8 cellular contexts compared by ENCODE assay signal in the genomic region with DNA sequence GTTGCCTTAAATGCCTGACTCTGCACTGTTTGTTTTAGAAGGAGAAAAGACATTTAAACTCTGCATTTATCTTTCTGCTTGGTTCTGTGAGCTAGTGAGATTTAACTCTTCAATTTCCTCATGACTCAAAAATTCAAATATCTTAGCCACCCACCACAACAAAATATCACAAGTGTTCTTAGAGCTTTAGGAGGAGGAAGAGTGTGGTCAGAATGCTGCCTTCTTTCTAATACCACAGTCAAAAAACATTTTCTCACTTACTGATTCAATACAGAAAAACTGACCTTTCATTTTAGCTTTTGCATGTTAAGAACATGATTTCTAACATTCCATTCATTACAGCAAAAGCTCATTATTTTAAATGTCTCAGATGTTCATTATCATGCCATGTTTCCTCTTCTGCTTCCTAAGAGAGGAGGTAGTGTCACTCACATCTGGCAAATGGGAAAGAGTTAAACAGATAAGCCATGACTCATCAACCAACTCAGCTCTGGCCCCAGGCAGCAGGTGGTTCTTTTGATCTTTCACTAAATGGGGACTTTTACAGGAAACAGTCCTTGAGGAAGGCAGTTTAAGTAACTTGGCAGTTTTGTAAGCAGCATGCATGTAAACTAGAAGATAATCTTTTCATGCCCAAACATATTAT. TPM values are rescaled to one million over a fixed set of nuclear protein-coding genes. Genes with fewer than 3 reads are reported as not detected.
DNase-seq lines count a peak whose midpoint lies in the region; ATAC-seq and TF ChIP-seq lines count a peak whose summit lies in the region.

No MANE protein-coding gene starts in this region.

- no peak overlapping the region for H3K4me3 ChIP-seq in spleen

- TF ChIP-seq POLR2A in spleen (IDR thresholded peaks at IDR 0.05): no peak

- H3K9me3 Mint-ChIP-seq in activated T-helper 17 cell treated with anti-CD3 and anti-CD28 coated beads, Interleukin-2, amount 50 U/mL, for 72 hours: peaks cover 8% of the 10 kb centered on the region
- H3K9me3 Mint-ChIP-seq in natural killer cell: peaks cover 4 to 5% of the 10 kb centered on the region in 2 donors

- H3K36me3 Mint-ChIP-seq in activated T-helper 17 cell treated with anti-CD3 and anti-CD28 coated beads, Interleukin-2, amount 50 U/mL, for 72 hours (ENCODE audit: low read depth): no peaks in the 10 kb centered on the region
- H3K36me3 Mint-ChIP-seq in natural killer cell: peaks cover 9% of the 10 kb centered on the region

- peak; percentile 71 for ATAC-seq in GM21526 (IDR thresholded peaks at IDR 0.05; ENCODE audit: low FRiP score, unreplicated experiment)
- ATAC-seq in HG03521 (IDR thresholded peaks at IDR 0.05; ENCODE audit: unreplicated experiment): peak; percentile 73
- ATAC-seq in activated T-helper 17 cell treated with anti-CD3 and anti-CD28 coated beads, Interleukin-2, amount 50 U/mL, for 72 hours (replicated peaks): peak; percentile 89
- ATAC-seq in natural killer cell: no peak

- H3K4me1 Mint-ChIP-seq in activated T-helper 17 cell treated with anti-CD3 and anti-CD28 coated beads, Interleukin-2, amount 50 U/mL, for 72 hours: peaks cover 11% of the 10 kb centered on the region
- peaks cover 9 to 10% of the 10 kb centered on the region in 2 donors for H3K4me1 Mint-ChIP-seq in natural killer cell

- H3K4me3 Mint-ChIP-seq in activated T-helper 17 cell treated with anti-CD3 and anti-CD28 coated beads, Interleukin-2, amount 50 U/mL, for 72 hours: peak overlapping the region; percentile 11
- H3K4me3 Mint-ChIP-seq in natural killer cell: no peak overlapping the region

- peaks cover 0 to 19% (median 16%) of the 10 kb centered on the region in 8 donors for H3K9me3 ChIP-seq in spleen

- H3K36me3 ChIP-seq in spleen: no peaks in the 10 kb centered on the region

- intact Hi-C loops in natural killer cell (cut with micrococcal nuclease): no loop called here
- intact Hi-C loops in spleen (cut with DNase I; ENCODE audit: low total_unique reads): no loop called here

- peak overlapping the region; percentile 72 for H3K27ac Mint-ChIP-seq in activated T-helper 17 cell treated with anti-CD3 and anti-CD28 coated beads, Interleukin-2, amount 50 U/mL, for 72 hours
- peak overlapping the region; percentile 5 to 13 for H3K27ac Mint-ChIP-seq in natural killer cell

- no peaks in the 10 kb centered on the region for H3K27me3 Mint-ChIP-seq in activated T-helper 17 cell treated with anti-CD3 and anti-CD28 coated beads, Interleukin-2, amount 50 U/mL, for 72 hours
- H3K27me3 Mint-ChIP-seq in natural killer cell (ENCODE audit: low read depth in 2 of 2): peaks cover 0 to 8% of the 10 kb centered on the region in 2 donors

- H3K4me1 ChIP-seq in spleen: peaks cover 0 to 18% (median 5%) of the 10 kb centered on the region in 6 donors

- no peak overlapping the region for H3K27ac ChIP-seq in spleen

- no peaks in the 10 kb centered on the region for H3K27me3 ChIP-seq in spleen (replicated peaks in 1 of 7)

- TF ChIP-seq CTCF in natural killer cell (IDR thresholded peaks at IDR 0.05) (no peak), spleen (IDR thresholded peaks at IDR 0.05 in 8 of 11, conservative IDR thresholded peaks at IDR 0.05 in 3 of 11) (no peak)

- DNase-seq in NCI-H2107 treated with DMSO at 0.1 percent for 48 hours (lab: John Stamatoyannopoulos, UW; ENCODE audit: unreplicated experiment) (peak; percentile 19), NCI-H2107 (lab: John Stamatoyannopoulos, UW) (no peak), natural killer cell (no peak), spleen (no peak), NOMO-1 treated with DMSO at 0.1 percent for 48 hours (lab: John Stamatoyannopoulos, UW; ENCODE audit: unreplicated experiment) (no peak)

RNA-seq across cellular contexts. Expression of a gene that starts 56.4 kb away (rescaled TPM):
- total RNA-seq in activated T-helper 17 cell treated with anti-CD3 and anti-CD28 coated beads, Interleukin-2, amount 50 U/mL, for 72 hours: not detected
- total RNA-seq in natural killer cell (not detected), spleen (not detected)
- polyA plus RNA-seq in spleen: not detected

RNA-seq across cellular contexts. Expression of a gene that starts 57.6 kb away (rescaled TPM):
- not detected for total RNA-seq in activated T-helper 17 cell treated with anti-CD3 and anti-CD28 coated beads, Interleukin-2, amount 50 U/mL, for 72 hours
- total RNA-seq in natural killer cell (not detected), spleen (not detected)
- not detected for polyA plus RNA-seq in spleen

Comparison
In these comparisons a context has a peak if more than half of its experiments do, and no peak if none do; other contexts are left out.
1. ATAC-seq: peak in GM21526 (single experiment), HG03521 (single experiment) and activated T-helper 17 cell treated with anti-CD3 and anti-CD28 coated beads, Interleukin-2, amount 50 U/mL, for 72 hours (single experiment); none in natural killer cell (0 of 3).